ENCODE assay signal across 26 cellular contexts in the genomic region with DNA sequence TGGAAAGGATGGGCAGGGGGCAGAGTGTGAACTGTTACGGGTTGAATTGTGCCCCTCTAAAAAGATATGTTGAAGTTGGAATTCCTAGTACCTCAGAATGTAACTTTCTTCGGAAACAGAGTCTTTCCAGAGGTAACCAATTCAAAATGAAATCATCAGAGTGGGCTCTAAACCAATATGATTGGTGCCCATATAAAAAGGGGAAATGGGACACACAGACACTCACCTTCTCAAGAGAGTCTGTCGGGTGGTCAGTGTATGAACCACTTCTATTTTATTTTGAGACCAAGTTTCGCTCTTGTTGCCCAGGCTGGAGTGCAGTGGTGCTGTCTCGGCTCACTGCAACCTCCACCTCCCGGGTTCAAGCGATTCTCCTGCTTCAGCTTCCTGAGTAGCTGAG. TPM values are rescaled to one million over a fixed set of nuclear protein-coding genes. Genes with fewer than 3 reads are reported as not detected.
DNase-seq lines count a peak whose midpoint lies in the region; ATAC-seq, FAIRE-seq and TF ChIP-seq lines count a peak whose summit lies in the region.
"Had no signal": no experiment of that assay in that cellular context is flagged by ENCODE, and none has a peak within 500 bp of the region (broad histone marks: within the 10 kb centered on the region; RNA-seq: fewer than 3 reads in every experiment).

No MANE protein-coding gene starts in this region.

- TF ChIP-seq CTCF in Caco-2 (IDR thresholded peaks at IDR 0.05; ENCODE audit: insufficient read depth in 1 of 2, low read depth in 1 of 2, low read length in 1 of 2, severe bottlenecking in 1 of 2, unreplicated experiment in 1 of 2) (no peak), K562 (IDR thresholded peaks at IDR 0.05 in 2 of 3, conservative IDR thresholded peaks at IDR 0.05 in 1 of 3; ENCODE audit: insufficient read depth in 2 of 3, low read depth in 1 of 3, low read length in 3 of 3) (no peak)

- peak overlapping the region; percentile 4 for H3K27ac Mint-ChIP-seq in Caco-2 (ENCODE audit: unreplicated experiment)
- peak overlapping the region; percentile 47 for H3K27ac Mint-ChIP-seq in T-helper 17 cell
- H3K27ac Mint-ChIP-seq: B cell; CD4-positive, CD25-positive, alpha-beta regulatory T cell; CD8-positive, alpha-beta T cell; HFFc6 had no signal

- H3K9ac ChIP-seq in K562 (ENCODE audit: insufficient read depth in 1 of 2, low read depth in 2 of 2, low read length in 2 of 2), result no peak overlapping the region
- H3K9ac ChIP-seq: BLaER1 had no signal

- FAIRE-seq in K562 (lab: Jason Lieb, UNC), result no peak
- FAIRE-seq: A204.1, D721Med, GM12892, H54 had no signal

- in situ Hi-C loops in K562 (cut with MboI), result no loop called here

- DNase-seq in activated CD8-positive, alpha-beta memory T cell treated with anti-CD3 and anti-CD28 coated beads for 24 hours, result peak; percentile 17
- no peak for DNase-seq in activated CD8-positive, alpha-beta memory T cell treated with anti-CD3 and anti-CD28 coated beads, Interleukin-2, amount 50 U/mL, for 4 hours
- DNase-seq in Caco-2 (no peak), T-helper 17 cell (no peak), K562 (ENCODE audit: extremely low read depth in 1 of 4, low spot score in 3 of 4) (no peak), SHP77 treated with DMSO at 0.1 percent for 48 hours (lab: John Stamatoyannopoulos, UW) (no peak), DMS114 treated with DMSO at 0.1 percent for 48 hours (lab: John Stamatoyannopoulos, UW; ENCODE audit: unreplicated experiment) (no peak), EL (no peak)
- DNase-seq: CD4-positive, CD25-positive, alpha-beta regulatory T cell; CD8-positive, alpha-beta T cell; DMS 273 treated with DMSO at 0.1 percent for 48 hours; DMS53; DND-41; GDM1; GOT3; HFFc6 had no signal

- H3K9me1 ChIP-seq in K562 (ENCODE audit: control insufficient read depth, insufficient read depth, low read length), result no peaks in the 10 kb centered on the region

- peaks cover 32% of the 10 kb centered on the region for H3K4me1 Mint-ChIP-seq in Caco-2 (ENCODE audit: low read depth, unreplicated experiment)
- peaks cover 21% of the 10 kb centered on the region for H3K4me1 Mint-ChIP-seq in T-helper 17 cell
- H3K4me1 Mint-ChIP-seq: B cell had no signal

- H3K36me3 ChIP-seq in Caco-2 (ENCODE audit: control insufficient read depth, insufficient read depth, low read length) (no peaks in the 10 kb centered on the region), K562 (ENCODE audit: control insufficient read depth, insufficient read depth, low read length) (peaks cover 23% of the 10 kb centered on the region; the same call in 2 of the 3 replicates)
- H3K36me3 ChIP-seq: BLaER1, HAP-1 had no signal

- CTCF ChIA-PET in Caco-2 (lab: Charles Lee) (no interaction called here), K562 (lab: Yijun Ruan, JAX; ENCODE audit: low intra/inter-chr PET ratio) (no interaction called here)

- POLR2A ChIA-PET in Caco-2 (lab: Charles Lee), result no interaction called here
- POLR2A ChIA-PET in K562 (lab: Yijun Ruan, JAX), result no interaction called here

- 70% methylated on average over 7 of the region's 7 CpGs for WGBS in K562 (ENCODE audit: insufficient coverage, low coverage, missing lambda C conversion rate)

- TF ChIP-seq EP300 in K562 (IDR thresholded peaks at IDR 0.05; ENCODE audit: low read length), result no peak

- H3K27me3 Mint-ChIP-seq in Caco-2 (ENCODE audit: insufficient read depth, unreplicated experiment) (no peaks in the 10 kb centered on the region), T-helper 17 cell (peaks cover 13% of the 10 kb centered on the region)

- TF ChIP-seq POLR2A in K562 (conservative IDR thresholded peaks at IDR 0.05), result no peak

- H3K79me2 ChIP-seq in K562 (ENCODE audit: control insufficient read depth, insufficient read depth, low read length), result peaks cover 36% of the 10 kb centered on the region

- BruUV-seq in Caco-2 (replicated peaks; lab: Mats Ljungman, UMichigan) (no TSS peak), K562 (replicated peaks; lab: Mats Ljungman, UMichigan) (no TSS peak)

- H3K4me1 ChIP-seq in Caco-2, result peaks cover 47% of the 10 kb centered on the region
- H3K4me1 ChIP-seq in K562 (replicated peaks in 1 of 2; ENCODE audit: control insufficient read depth in 2 of 2, insufficient read depth in 2 of 2, low read length in 2 of 2), result peaks cover 16 to 22% of the 10 kb centered on the region in 2 experiments; a peak in 4 of 5 replicates

- H3K4me3 ChIP-seq in Caco-2 (ENCODE audit: low read depth, low read length) (no peak overlapping the region), K562 (no peak overlapping the region)
- H3K4me3 ChIP-seq: BLaER1, HAP-1 had no signal

- H3K4me3 Mint-ChIP-seq in Caco-2 (ENCODE audit: unreplicated experiment) (no peak overlapping the region), T-helper 17 cell (no peak overlapping the region)
- H3K4me3 Mint-ChIP-seq: B cell; CD8-positive, alpha-beta T cell; HFFc6 had no signal

- H3K9me3 ChIP-seq in Caco-2, result no peaks in the 10 kb centered on the region
- H3K9me3 ChIP-seq in T-helper 17 cell (ENCODE audit: control insufficient read depth, low read length, poor library complexity, severe bottlenecking), result no peaks in the 10 kb centered on the region
- H3K9me3 ChIP-seq in K562 (replicated peaks; ENCODE audit: control insufficient read depth, insufficient read depth, low read depth, low read length), result no peaks in the 10 kb centered on the region
- H3K9me3 ChIP-seq: BLaER1, HAP-1 had no signal

- no peaks in the 10 kb centered on the region for H3K27me3 ChIP-seq in Caco-2 (replicated peaks; ENCODE audit: control insufficient read depth, insufficient read depth, low read length)
- no peaks in the 10 kb centered on the region for H3K27me3 ChIP-seq in K562 (ENCODE audit: control insufficient read depth in 2 of 2, insufficient read depth in 2 of 2, low read length in 2 of 2)

- H3K4me2 ChIP-seq in K562 (ENCODE audit: insufficient read depth, low read length), result no peak overlapping the region
- H3K4me2 ChIP-seq: BLaER1 had no signal

- ATAC-seq in T-helper 17 cell (no peak), K562 (no peak)
- ATAC-seq: CD8-positive, alpha-beta T cell had no signal

- H3K9me3 Mint-ChIP-seq in Caco-2 (ENCODE audit: unreplicated experiment), result no peaks in the 10 kb centered on the region
- H3K9me3 Mint-ChIP-seq: CD4-positive, CD25-positive, alpha-beta regulatory T cell; CD8-positive, alpha-beta T cell; HFFc6 had no signal

- TF ChIP-seq RAD21 in K562 (CRISPR knock-in tag; conservative IDR thresholded peaks at IDR 0.05 in 1 of 2, IDR thresholded peaks at IDR 0.05 in 1 of 2), result no peak

- no peak overlapping the region for H2AFZ ChIP-seq in K562 (ENCODE audit: low read depth, low read length)

- no peaks in the 10 kb centered on the region; the same call in 1 of the 2 replicates for H4K20me1 ChIP-seq in K562 (replicated peaks; ENCODE audit: control insufficient read depth, insufficient read depth, low read length)
- H4K20me1 ChIP-seq: BLaER1 had no signal

- intact Hi-C loops in Caco-2 (cut with micrococcal nuclease; ENCODE audit: unreplicated experiment) (no loop called here), K562 (cut with micrococcal nuclease) (no loop called here)

- H3K36me3 Mint-ChIP-seq in Caco-2 (ENCODE audit: insufficient read depth, unreplicated experiment) (peaks cover 5% of the 10 kb centered on the region), T-helper 17 cell (ENCODE audit: low read depth) (peaks cover 3% of the 10 kb centered on the region)
- H3K36me3 Mint-ChIP-seq: CD8-positive, alpha-beta T cell had no signal

- no peak overlapping the region for H3K27ac ChIP-seq in K562 (ENCODE audit: extremely low read depth, low read depth, low read length)
- H3K27ac ChIP-seq: 22Rv1, BLaER1, C4-2B had no signal

TF ChIP-seq in K562, 482 proteins besides CTCF, POLR2A, EP300 and RAD21:
- 0 out of 2 replicates have a peak, but pooled peaks have one; percentile 10 for TF ChIP-seq SPI1 (IDR thresholded peaks at IDR 0.05; ENCODE audit: borderline replicate concordance, low read depth, low read length)
- no peak for TF ChIP-seq ZNF274 (IDR thresholded peaks at IDR 0.05; ENCODE audit: borderline replicate concordance, low read depth, low read length)

RNA-seq across cellular contexts. Expression of a gene that starts 7.6 kb away (rescaled TPM):
- total RNA-seq in Caco-2 (2022) (14.4 and 15.6 TPM in 2 replicates), T-helper 17 cell (1 to 10 TPM in 1 of 2 donors, under 1 TPM in 1; 0.37 to 2.5 TPM), K562 (2014; rRNA removed) (20.6 and 23.1 TPM in 2 replicates), K562 (2014; rRNA removed; fragmentation: Illumina TruSeq; extraction: Trizol) (20.4 and 21.6 TPM in 2 replicates), K562 (2015; rRNA removed; fragmentation: Illumina TruSeq; extraction: Trizol) (29.3 and 32.2 TPM in 2 replicates), K562 (2021) (21.1 and 22.5 TPM in 2 replicates)
- 1.1 and 4.5 TPM in 2 replicates for total RNA-seq in K562 (2011; cell fraction: chromatin; rRNA removed; ENCODE audit: low replicate concordance)
- total RNA-seq in K562 (2011; cell fraction: nucleolus; rRNA removed), result 1.5 and 4.3 TPM in 2 replicates
- total RNA-seq in K562 (2011; cell fraction: nucleoplasm; rRNA removed), result 3.6 and 4.0 TPM in 2 replicates
- polyA plus RNA-seq in K562 (2011; rRNA removed) (0.46 and 0.49 TPM in 2 replicates), K562 (2014; fragmentation: Illumina TruSeq; extraction: Trizol) (31.1 and 32.4 TPM in 2 replicates), K562 (2014; fragmentation: Nextera tagmentation; extraction: Ambion mirVana) (1 to 10 TPM; 5.2 to 8.5 TPM), K562 (2014; rRNA removed) (17.8 and 21.5 TPM in 2 replicates)
- polyA plus RNA-seq in K562 (2011; cell fraction: cytosol; rRNA removed), result 0.25 and 0.43 TPM in 2 replicates
- polyA plus RNA-seq in K562 (2011; cell fraction: nucleus; rRNA removed), result 0.14 and 0.31 TPM in 2 replicates
- polyA plus RNA-seq in K562 (2012), result 20.5 and 30.0 TPM in 2 replicates
- polyA minus RNA-seq in K562 (2011; rRNA and poly(A)+ RNA removed), result 0.56 and 0.72 TPM in 2 replicates
- 0.64 TPM in 1 of 2 replicates, not detected in the other for polyA minus RNA-seq in K562 (2011; cell fraction: cytosol; rRNA and poly(A)+ RNA removed)
- 0.40 and 1.3 TPM in 2 replicates for polyA minus RNA-seq in K562 (2011; cell fraction: nucleus; rRNA and poly(A)+ RNA removed)
- total RNA-seq: B cell had no signal
- polyA plus RNA-seq: AG04450 had no signal
